In genomic region chr11:3443700-3444419, GRCh38 we compare ENCODE assay signal across 1 cellular context.
TF ChIP-seq lines count a peak whose summit lies in the region.
"Not testable (repeated sequence)": the region's sequence is repeated elsewhere in the genome, so short reads cannot be mapped to it uniquely, and the experiment has no call there.

No MANE protein-coding gene starts in this region.

TF ChIP-seq in K562, 482 proteins besides CTCF, POLR2A, EP300 and RAD21 (continued from another document):
- TF ChIP-seq, protein P1, sequence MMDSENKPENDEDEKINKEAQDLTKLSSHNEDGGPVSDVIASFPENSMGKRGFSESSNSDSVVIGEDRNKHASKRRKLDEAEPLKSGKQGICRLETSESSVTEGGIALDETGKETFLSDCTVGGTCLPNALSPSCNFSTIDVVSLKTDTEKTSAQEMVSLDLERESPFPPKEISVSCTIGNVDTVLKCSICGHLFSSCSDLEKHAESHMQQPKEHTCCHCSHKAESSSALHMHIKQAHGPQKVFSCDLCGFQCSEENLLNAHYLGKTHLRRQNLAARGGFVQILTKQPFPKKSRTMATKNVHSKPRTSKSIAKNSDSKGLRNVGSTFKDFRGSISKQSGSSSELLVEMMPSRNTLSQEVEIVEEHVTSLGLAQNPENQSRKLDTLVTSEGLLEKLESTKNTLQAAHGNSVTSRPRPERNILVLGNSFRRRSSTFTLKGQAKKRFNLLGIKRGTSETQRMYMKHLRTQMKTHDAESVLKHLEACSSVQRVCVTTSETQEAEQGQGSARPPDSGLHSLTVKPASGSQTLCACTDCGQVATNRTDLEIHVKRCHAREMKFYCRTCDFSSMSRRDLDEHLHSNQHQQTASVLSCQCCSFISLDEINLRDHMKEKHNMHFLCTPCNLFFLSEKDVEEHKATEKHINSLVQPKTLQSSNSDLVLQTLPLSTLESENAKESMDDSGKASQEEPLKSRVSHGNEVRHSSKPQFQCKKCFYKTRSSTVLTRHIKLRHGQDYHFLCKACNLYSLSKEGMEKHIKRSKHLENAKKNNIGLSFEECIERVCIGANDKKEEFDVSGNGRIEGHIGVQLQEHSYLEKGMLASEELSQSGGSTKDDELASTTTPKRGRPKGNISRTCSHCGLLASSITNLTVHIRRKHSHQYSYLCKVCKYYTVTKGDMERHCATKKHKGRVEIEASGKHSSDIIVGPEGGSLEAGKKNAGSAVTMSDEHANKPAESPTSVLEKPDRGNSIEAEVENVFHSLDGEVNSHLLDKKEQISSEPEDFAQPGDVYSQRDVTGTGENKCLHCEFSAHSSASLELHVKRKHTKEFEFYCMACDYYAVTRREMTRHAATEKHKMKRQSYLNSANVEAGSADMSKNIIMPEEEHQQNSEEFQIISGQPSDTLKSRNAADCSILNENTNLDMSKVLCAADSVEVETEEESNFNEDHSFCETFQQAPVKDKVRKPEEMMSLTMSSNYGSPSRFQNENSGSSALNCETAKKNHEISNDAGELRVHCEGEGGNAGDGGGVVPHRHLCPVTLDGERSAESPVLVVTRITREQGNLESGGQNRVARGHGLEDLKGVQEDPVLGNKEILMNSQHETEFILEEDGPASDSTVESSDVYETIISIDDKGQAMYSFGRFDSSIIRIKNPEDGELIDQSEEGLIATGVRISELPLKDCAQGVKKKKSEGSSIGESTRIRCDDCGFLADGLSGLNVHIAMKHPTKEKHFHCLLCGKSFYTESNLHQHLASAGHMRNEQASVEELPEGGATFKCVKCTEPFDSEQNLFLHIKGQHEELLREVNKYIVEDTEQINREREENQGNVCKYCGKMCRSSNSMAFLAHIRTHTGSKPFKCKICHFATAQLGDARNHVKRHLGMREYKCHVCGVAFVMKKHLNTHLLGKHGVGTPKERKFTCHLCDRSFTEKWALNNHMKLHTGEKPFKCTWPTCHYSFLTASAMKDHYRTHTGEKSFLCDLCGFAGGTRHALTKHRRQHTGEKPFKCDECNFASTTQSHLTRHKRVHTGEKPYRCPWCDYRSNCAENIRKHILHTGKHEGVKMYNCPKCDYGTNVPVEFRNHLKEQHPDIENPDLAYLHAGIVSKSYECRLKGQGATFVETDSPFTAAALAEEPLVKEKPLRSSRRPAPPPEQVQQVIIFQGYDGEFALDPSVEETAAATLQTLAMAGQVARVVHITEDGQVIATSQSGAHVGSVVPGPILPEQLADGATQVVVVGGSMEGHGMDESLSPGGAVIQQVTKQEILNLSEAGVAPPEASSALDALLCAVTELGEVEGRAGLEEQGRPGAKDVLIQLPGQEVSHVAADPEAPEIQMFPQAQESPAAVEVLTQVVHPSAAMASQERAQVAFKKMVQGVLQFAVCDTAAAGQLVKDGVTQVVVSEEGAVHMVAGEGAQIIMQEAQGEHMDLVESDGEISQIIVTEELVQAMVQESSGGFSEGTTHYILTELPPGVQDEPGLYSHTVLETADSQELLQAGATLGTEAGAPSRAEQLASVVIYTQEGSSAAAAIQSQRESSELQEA (IDR thresholded peaks at IDR 0.05; ENCODE audit: low read depth), result peak; percentile 83
- peak; percentile 86 for TF ChIP-seq ARID1B (IDR thresholded peaks at IDR 0.05)
- peak; percentile 85; the same call in 1 of the 2 replicates for TF ChIP-seq NBN (IDR thresholded peaks at IDR 0.05; ENCODE audit: low read depth)
- peak; percentile 98 for TF ChIP-seq NFIC (IDR thresholded peaks at IDR 0.05)
- 0 out of 2 replicates have a peak, but pooled peaks have one; percentile 24 for TF ChIP-seq ZNF143 (CRISPR knock-in tag; IDR thresholded peaks at IDR 0.05)
- TF ChIP-seq LEF1 (IDR thresholded peaks at IDR 0.05), result peak; percentile 51; the same call in 1 of the 2 replicates
- TF ChIP-seq TEAD4 (IDR thresholded peaks at IDR 0.05; ENCODE audit: low read length), result peak; percentile 45
- not testable (repeated sequence) for TF ChIP-seq TEAD4 (CRISPR knock-in tag; IDR thresholded peaks at IDR 0.05; ENCODE audit: borderline replicate concordance); ATF3 (CRISPR knock-in tag; conservative IDR thresholded peaks at IDR 0.05); ATF1 (CRISPR knock-in tag; IDR thresholded peaks at IDR 0.05)
- peak; percentile 84 for TF ChIP-seq SMARCE1 (IDR thresholded peaks at IDR 0.05)
- peak; percentile 69 for TF ChIP-seq ATF3 (IDR thresholded peaks at IDR 0.05)
- TF ChIP-seq, protein P2, sequence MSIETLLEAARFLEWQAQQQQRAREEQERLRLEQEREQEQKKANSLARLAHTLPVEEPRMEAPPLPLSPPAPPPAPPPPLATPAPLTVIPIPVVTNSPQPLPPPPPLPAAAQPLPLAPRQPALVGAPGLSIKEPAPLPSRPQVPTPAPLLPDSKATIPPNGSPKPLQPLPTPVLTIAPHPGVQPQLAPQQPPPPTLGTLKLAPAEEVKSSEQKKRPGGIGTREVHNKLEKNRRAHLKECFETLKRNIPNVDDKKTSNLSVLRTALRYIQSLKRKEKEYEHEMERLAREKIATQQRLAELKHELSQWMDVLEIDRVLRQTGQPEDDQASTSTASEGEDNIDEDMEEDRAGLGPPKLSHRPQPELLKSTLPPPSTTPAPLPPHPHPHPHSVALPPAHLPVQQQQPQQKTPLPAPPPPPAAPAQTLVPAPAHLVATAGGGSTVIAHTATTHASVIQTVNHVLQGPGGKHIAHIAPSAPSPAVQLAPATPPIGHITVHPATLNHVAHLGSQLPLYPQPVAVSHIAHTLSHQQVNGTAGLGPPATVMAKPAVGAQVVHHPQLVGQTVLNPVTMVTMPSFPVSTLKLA (conservative IDR thresholded peaks at IDR 0.05), result 0 out of 4 replicates have a peak, but pooled peaks of 1 of the 2 experiments have one; percentile 20
- TF ChIP-seq TAL1 (IDR thresholded peaks at IDR 0.05), result peak; percentile 64
- peak; percentile 72 for TF ChIP-seq CBFA2T2 (conservative IDR thresholded peaks at IDR 0.05)
- TF ChIP-seq DPF2 (IDR thresholded peaks at IDR 0.05), result peak; percentile 78
- TF ChIP-seq ATF1 (tag; IDR thresholded peaks at IDR 0.05), result peak; percentile 64
- peak; percentile 48; the same call in 1 of the 2 replicates for TF ChIP-seq CEBPG (CRISPR knock-in tag; IDR thresholded peaks at IDR 0.05)
- peak in 1 of 2 experiments; percentile 52; a peak in 2 of 4 replicates for TF ChIP-seq CEBPG (tag; conservative IDR thresholded peaks at IDR 0.05 in 1 of 2, IDR thresholded peaks at IDR 0.05 in 1 of 2)
- peak in 1 of 2 experiments; percentile 54 for TF ChIP-seq AFF1 (IDR thresholded peaks at IDR 0.05; ENCODE audit: low read depth in 1 of 2, partially characterized antibody in 2 of 2)
- TF ChIP-seq, protein P3, sequence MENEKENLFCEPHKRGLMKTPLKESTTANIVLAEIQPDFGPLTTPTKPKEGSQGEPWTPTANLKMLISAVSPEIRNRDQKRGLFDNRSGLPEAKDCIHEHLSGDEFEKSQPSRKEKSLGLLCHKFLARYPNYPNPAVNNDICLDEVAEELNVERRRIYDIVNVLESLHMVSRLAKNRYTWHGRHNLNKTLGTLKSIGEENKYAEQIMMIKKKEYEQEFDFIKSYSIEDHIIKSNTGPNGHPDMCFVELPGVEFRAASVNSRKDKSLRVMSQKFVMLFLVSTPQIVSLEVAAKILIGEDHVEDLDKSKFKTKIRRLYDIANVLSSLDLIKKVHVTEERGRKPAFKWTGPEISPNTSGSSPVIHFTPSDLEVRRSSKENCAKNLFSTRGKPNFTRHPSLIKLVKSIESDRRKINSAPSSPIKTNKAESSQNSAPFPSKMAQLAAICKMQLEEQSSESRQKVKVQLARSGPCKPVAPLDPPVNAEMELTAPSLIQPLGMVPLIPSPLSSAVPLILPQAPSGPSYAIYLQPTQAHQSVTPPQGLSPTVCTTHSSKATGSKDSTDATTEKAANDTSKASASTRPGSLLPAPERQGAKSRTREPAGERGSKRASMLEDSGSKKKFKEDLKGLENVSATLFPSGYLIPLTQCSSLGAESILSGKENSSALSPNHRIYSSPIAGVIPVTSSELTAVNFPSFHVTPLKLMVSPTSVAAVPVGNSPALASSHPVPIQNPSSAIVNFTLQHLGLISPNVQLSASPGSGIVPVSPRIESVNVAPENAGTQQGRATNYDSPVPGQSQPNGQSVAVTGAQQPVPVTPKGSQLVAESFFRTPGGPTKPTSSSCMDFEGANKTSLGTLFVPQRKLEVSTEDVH (IDR thresholded peaks at IDR 0.05; ENCODE audit: low read depth, partially characterized antibody), result peak; percentile 27
- peak; percentile 52 to 55; a peak in 2 of 4 replicates for TF ChIP-seq FOXK2 (conservative IDR thresholded peaks at IDR 0.05 in 1 of 2, IDR thresholded peaks at IDR 0.05 in 1 of 2; ENCODE audit: low read depth in 2 of 2)
- peak; percentile 60 for TF ChIP-seq CXXC5 (CRISPR knock-in tag; IDR thresholded peaks at IDR 0.05)
- TF ChIP-seq, protein P4, sequence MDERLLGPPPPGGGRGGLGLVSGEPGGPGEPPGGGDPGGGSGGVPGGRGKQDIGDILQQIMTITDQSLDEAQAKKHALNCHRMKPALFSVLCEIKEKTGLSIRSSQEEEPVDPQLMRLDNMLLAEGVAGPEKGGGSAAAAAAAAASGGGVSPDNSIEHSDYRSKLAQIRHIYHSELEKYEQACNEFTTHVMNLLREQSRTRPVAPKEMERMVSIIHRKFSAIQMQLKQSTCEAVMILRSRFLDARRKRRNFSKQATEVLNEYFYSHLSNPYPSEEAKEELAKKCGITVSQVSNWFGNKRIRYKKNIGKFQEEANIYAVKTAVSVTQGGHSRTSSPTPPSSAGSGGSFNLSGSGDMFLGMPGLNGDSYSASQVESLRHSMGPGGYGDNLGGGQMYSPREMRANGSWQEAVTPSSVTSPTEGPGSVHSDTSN (CRISPR knock-in tag; IDR thresholded peaks at IDR 0.05; ENCODE audit: low read depth), result not testable (repeated sequence)
- TF ChIP-seq, protein P4 (tag; conservative IDR thresholded peaks at IDR 0.05; ENCODE audit: low read depth), result peak; percentile 78
- 0 out of 2 replicates have a peak, but pooled peaks have one; percentile 19 for TF ChIP-seq BCL6 (CRISPR knock-in tag; IDR thresholded peaks at IDR 0.05)
- TF ChIP-seq, protein P5, sequence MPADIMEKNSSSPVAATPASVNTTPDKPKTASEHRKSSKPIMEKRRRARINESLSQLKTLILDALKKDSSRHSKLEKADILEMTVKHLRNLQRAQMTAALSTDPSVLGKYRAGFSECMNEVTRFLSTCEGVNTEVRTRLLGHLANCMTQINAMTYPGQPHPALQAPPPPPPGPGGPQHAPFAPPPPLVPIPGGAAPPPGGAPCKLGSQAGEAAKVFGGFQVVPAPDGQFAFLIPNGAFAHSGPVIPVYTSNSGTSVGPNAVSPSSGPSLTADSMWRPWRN (IDR thresholded peaks at IDR 0.05; ENCODE audit: low read depth), result peak; percentile 73; the same call in 1 of the 2 replicates
- 0 out of 2 replicates have a peak, but pooled peaks have one; percentile 42 for TF ChIP-seq KLF16 (IDR thresholded peaks at IDR 0.05)
- TF ChIP-seq ARNT (IDR thresholded peaks at IDR 0.05), result peak in 1 of 2 experiments; percentile 70; a peak in 1 of 4 replicates
- peak; percentile 40; the same call in 1 of the 2 replicates for TF ChIP-seq MTA1 (IDR thresholded peaks at IDR 0.05; ENCODE audit: borderline replicate concordance)
- peak; percentile 38 to 68; a peak in 2 of 4 replicates for TF ChIP-seq TRIM24 (IDR thresholded peaks at IDR 0.05)
- TF ChIP-seq STAT5A (IDR thresholded peaks at IDR 0.05; ENCODE audit: borderline replicate concordance, low read length), result peak; percentile 8; the same call in 1 of the 2 replicates
- 0 out of 2 replicates have a peak, but pooled peaks have one; percentile 16 for TF ChIP-seq FOXJ2 (tag; IDR thresholded peaks at IDR 0.05)
- TF ChIP-seq TCF3 (CRISPR knock-in tag; IDR thresholded peaks at IDR 0.05), result peak; percentile 43
- TF ChIP-seq SOX6 (IDR thresholded peaks at IDR 0.05), result peak; percentile 83
- 0 out of 2 replicates have a peak, but pooled peaks have one; percentile 48 for TF ChIP-seq ZKSCAN8 (CRISPR knock-in tag; IDR thresholded peaks at IDR 0.05)
- peak in 1 of 2 experiments; percentile 37; a peak in 1 of 4 replicates for TF ChIP-seq TEAD1 (CRISPR knock-in tag; IDR thresholded peaks at IDR 0.05)
- TF ChIP-seq NCOR1 (IDR thresholded peaks at IDR 0.05), result peak; percentile 62; the same call in 1 of the 2 replicates
- peak; percentile 67; the same call in 1 of the 2 replicates for TF ChIP-seq SMARCC2 (IDR thresholded peaks at IDR 0.05; ENCODE audit: low read depth)
- TF ChIP-seq SMARCA4 (IDR thresholded peaks at IDR 0.05), result peak; percentile 81
